Comparison of ENCODE assay signal across 23 cellular contexts in genomic region chr9:25733336-25733982, GRCh38.
"Had no signal": no experiment of that assay in that cellular context is flagged by ENCODE, and none has a peak within 500 bp of the region (broad histone marks: within the 10 kb centered on the region; RNA-seq: fewer than 3 reads in every experiment).

No MANE protein-coding gene starts in this region.

- FAIRE-seq: endometrium, frontal cortex, urothelium cell line had no signal

- DNase-seq: dermis blood vessel endothelial cell; effector memory CD4-positive, alpha-beta T cell; hypothalamus; immature natural killer cell; islet precursor cell; kidney glomerular epithelial cell; left ventricle myocardium superior; lower lobe of right lung; natural killer cell; occipital lobe; ovary; right lobe of liver; stimulated activated CD4-positive, alpha-beta T cell treated with anti-CD3 and anti-CD28 coated beads, Interleukin-2, amount 100 ng/mL, for 24 hours; stimulated activated CD4-positive, alpha-beta T cell treated with anti-CD3 and anti-CD28 coated beads, Interleukin-4, amount 100 ng/mL, for 24 hours; stimulated activated naive CD4-positive, alpha-beta T cell treated with Interleukin-2 at 50 U/mL for 16 hours; substantia nigra; testis had no signal

- H3K4me3 ChIP-seq: coronary artery, lower lobe of right lung, ovary, right lobe of liver, testis, tibial nerve, upper lobe of left lung had no signal
